ENCODE assay signal across 1 cellular context in the genomic region with DNA sequence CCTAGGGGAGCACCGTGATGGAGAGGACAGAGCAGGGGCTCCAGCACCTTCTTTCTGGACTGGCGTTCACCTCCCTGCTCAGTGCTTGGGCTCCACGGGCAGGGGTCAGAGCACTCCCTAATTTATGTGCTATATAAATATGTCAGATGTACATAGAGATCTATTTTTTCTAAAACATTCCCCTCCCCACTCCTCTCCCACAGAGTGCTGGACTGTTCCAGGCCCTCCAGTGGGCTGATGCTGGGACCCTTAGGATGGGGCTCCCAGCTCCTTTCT.
TF ChIP-seq lines count a peak whose summit lies in the region.

No MANE protein-coding gene starts in this region.

TF ChIP-seq in HepG2, 621 proteins besides CTCF, POLR2A, EP300 and RAD21:
- TF ChIP-seq ZNF263 (CRISPR knock-in tag; IDR thresholded peaks at IDR 0.05): 0 out of 2 replicates have a peak, but pooled peaks have one; percentile 33
- no peak for TF ChIP-seq CC2D1A (CRISPR knock-in tag; IDR thresholded peaks at IDR 0.05)
TF ChIP-seq in HepG2: peak in this region for 1.
